Comparison of ENCODE assay signal across 11 cellular contexts in the genomic region with DNA sequence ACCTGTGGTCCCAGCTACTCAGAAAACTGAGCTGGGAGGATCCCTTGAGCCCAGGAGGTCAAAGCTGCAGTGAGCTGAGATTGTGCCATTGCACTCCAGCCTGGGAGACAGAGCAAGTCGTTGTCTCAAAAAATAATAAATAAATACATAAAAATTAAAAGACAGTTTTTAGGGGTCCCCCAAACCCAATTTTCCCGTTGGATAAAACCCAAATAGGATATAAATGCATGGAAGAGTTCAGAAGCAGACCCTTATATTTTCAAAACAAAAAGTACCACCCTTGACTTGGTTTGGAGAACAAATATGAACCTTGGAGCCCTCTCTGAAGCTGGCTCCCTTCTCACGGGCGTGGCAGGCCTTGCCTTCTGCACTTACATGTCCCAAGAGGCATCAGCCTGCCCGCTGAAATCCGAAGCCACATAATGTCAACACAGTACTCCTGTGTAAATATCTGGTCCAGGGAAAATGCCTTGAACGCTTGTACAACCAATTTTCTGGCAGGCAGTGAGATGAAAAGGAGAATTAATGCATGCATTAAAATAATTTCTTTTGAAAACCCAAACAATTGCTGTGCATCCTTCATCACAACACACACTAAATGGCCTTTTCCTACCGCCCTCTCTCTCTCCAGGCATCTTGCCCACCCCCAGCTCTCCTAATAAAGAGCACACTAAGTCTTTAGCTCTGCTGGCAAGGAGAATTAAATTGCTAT. TPM values are rescaled to one million over a fixed set of nuclear protein-coding genes. Genes with fewer than 3 reads are reported as not detected.
DNase-seq lines count a peak whose midpoint lies in the region; ATAC-seq and TF ChIP-seq lines count a peak whose summit lies in the region.
"Had no signal": no experiment of that assay in that cellular context is flagged by ENCODE, and none has a peak within 500 bp of the region (broad histone marks: within the 10 kb centered on the region; RNA-seq: fewer than 3 reads in every experiment).

No MANE protein-coding gene starts in this region.

- H3K4me1 ChIP-seq in Panc1 (ENCODE audit: control insufficient read depth, insufficient read depth, low read length): no peaks in the 10 kb centered on the region
- H3K4me1 ChIP-seq: pancreas, SJSA1 had no signal

- H3K36me3 Mint-ChIP-seq in CD14-positive monocyte: no peaks in the 10 kb centered on the region
- H3K36me3 Mint-ChIP-seq: CD4-positive, CD25-positive, alpha-beta regulatory T cell had no signal

- in situ Hi-C loops in Panc1 (cut with HindIII; ENCODE audit: low pct_unique_long_range_greater_than_20kb, low sequenced_read_pairs): no loop called here

- DNase-seq in COR-L47 (lab: John Stamatoyannopoulos, UW) (peak; percentile 59), NCI-H1092 treated with DMSO at 0.1 percent for 48 hours (lab: John Stamatoyannopoulos, UW) (peak; percentile 67), Panc1 (ENCODE audit: low read depth, low spot score) (no peak), midbrain (lab: John Stamatoyannopoulos, UW) (peak; percentile 21), SIG-M5 treated with dmso at 0.1 percent for 504 hours (lab: John Stamatoyannopoulos, UW; ENCODE audit: unreplicated experiment) (no peak), CD14-positive monocyte (ENCODE audit: low spot score) (no peak)
- no peak for DNase-seq in stimulated activated CD4-positive, alpha-beta T cell treated with anti-CD3 and anti-CD28 coated beads, Interleukin-4, amount 100 ng/mL, for 1 hour
- DNase-seq in activated CD4-positive, alpha-beta T cell treated with anti-CD3 and anti-CD28 coated beads, Interleukin-2, amount 50 U/mL, for 1 hour: no peak
- DNase-seq: CD4-positive, CD25-positive, alpha-beta regulatory T cell had no signal

- no peak overlapping the region for H3K27ac ChIP-seq in Panc1 (ENCODE audit: low read length)
- H3K27ac ChIP-seq: pancreas, SJSA1 had no signal

- H3K36me3 ChIP-seq in Panc1 (ENCODE audit: control insufficient read depth, insufficient read depth, low read length): no peaks in the 10 kb centered on the region
- H3K36me3 ChIP-seq: pancreas, SJSA1 had no signal

- H3K9me3 ChIP-seq in Panc1 (ENCODE audit: control insufficient read depth, insufficient read depth, low read depth, low read length): no peaks in the 10 kb centered on the region
- H3K9me3 ChIP-seq: pancreas, SJSA1 had no signal

- no peaks in the 10 kb centered on the region for H3K27me3 ChIP-seq in Panc1 (ENCODE audit: control insufficient read depth, insufficient read depth, low read length)
- H3K27me3 ChIP-seq: pancreas, SJSA1 had no signal

- CTCF ChIA-PET in Panc1 (lab: Charles Lee): no interaction called here

- H3K4me1 Mint-ChIP-seq in CD14-positive monocyte: no peaks in the 10 kb centered on the region
- H3K4me1 Mint-ChIP-seq: CD4-positive, CD25-positive, alpha-beta regulatory T cell had no signal

- H3K9me3 Mint-ChIP-seq in CD14-positive monocyte: peaks cover 0 to 3% (median 0%) of the 10 kb centered on the region in 7 donors
- H3K9me3 Mint-ChIP-seq: CD4-positive, CD25-positive, alpha-beta regulatory T cell had no signal

- H3K27ac Mint-ChIP-seq in CD14-positive monocyte: peak overlapping the region in 1 of 7 donors; percentile 21
- H3K27ac Mint-ChIP-seq: CD4-positive, CD25-positive, alpha-beta regulatory T cell had no signal

- intact Hi-C loops in Panc1 (cut with micrococcal nuclease; ENCODE audit: unreplicated experiment): no loop called here
- intact Hi-C loops in CD14-positive monocyte (cut with micrococcal nuclease): no loop called here

- POLR2A ChIA-PET in Panc1 (lab: Charles Lee): no interaction called here

- H3K27me3 Mint-ChIP-seq in CD14-positive monocyte (ENCODE audit: low read depth in 3 of 3): peaks cover 6 to 10% (median 9%) of the 10 kb centered on the region in 3 donors
- H3K27me3 Mint-ChIP-seq: CD4-positive, CD25-positive, alpha-beta regulatory T cell had no signal

- TF ChIP-seq CTCF in Panc1 (IDR thresholded peaks at IDR 0.05) (no peak), CD14-positive monocyte (IDR thresholded peaks at IDR 0.05) (no peak)

- peak; percentile 71; the same call in 1 of the 2 replicates for ATAC-seq in Panc1

- no TSS peak for BruUV-seq in Panc1 (replicated peaks; lab: Mats Ljungman, UMichigan)

- no peak overlapping the region for H3K4me3 ChIP-seq in Panc1 (ENCODE audit: low read depth in 2 of 2, low read length in 2 of 2)
- H3K4me3 ChIP-seq: pancreas, SJSA1 had no signal

- H3K4me3 Mint-ChIP-seq in CD14-positive monocyte: no peak overlapping the region
- H3K4me3 Mint-ChIP-seq: CD4-positive, CD25-positive, alpha-beta regulatory T cell had no signal

RNA-seq across cellular contexts. Expression of a gene that starts 46.4 kb away (rescaled TPM):
- 29.8 TPM for total RNA-seq in Panc1 (2021; ENCODE audit: unreplicated experiment)
- 17.4 TPM for polyA plus RNA-seq in Panc1 (2012; ENCODE audit: insufficient read length)
- polyA plus RNA-seq in CD14-positive monocyte: under 1 TPM in 1 of 2 donors, not detected in 1; 0.51 TPM

Comparison
In these comparisons a context has a peak if more than half of its experiments do, and no peak if none do; other contexts are left out.
1. DNase-seq: peak in COR-L47 (single experiment), NCI-H1092 treated with DMSO at 0.1 percent for 48 hours (single experiment) and midbrain (single experiment); none in Panc1 (single experiment), stimulated activated CD4-positive, alpha-beta T cell treated with anti-CD3 and anti-CD28 coated beads, Interleukin-4, amount 100 ng/mL, for 1 hour (single experiment), SIG-M5 treated with dmso at 0.1 percent for 504 hours (single experiment), CD14-positive monocyte (single experiment) and activated CD4-positive, alpha-beta T cell treated with anti-CD3 and anti-CD28 coated beads, Interleukin-2, amount 50 U/mL, for 1 hour (single experiment).